31 cellular contexts compared by ENCODE assay signal in genomic region chr19:29271911-29272310, GRCh38.
"Had no signal": no experiment of that assay in that cellular context is flagged by ENCODE, and none has a peak within 500 bp of the region (broad histone marks: within the 10 kb centered on the region; RNA-seq: fewer than 3 reads in every experiment).

No MANE protein-coding gene starts in this region.

- H3K27me3 ChIP-seq: adrenal gland, body of pancreas, foreskin keratinocyte, gastrocnemius medialis had no signal

- H3K27ac Mint-ChIP-seq: activated B cell treated with CpG ODN at 0.5 μM for 24 hours; activated CD8-positive, alpha-beta T cell treated with anti-CD3 and anti-CD28 coated beads for 36 hours; activated naive CD4-positive, alpha-beta T cell treated with anti-CD3 and anti-CD28 coated beads for 36 hours; activated naive CD4-positive, alpha-beta T cell treated with anti-CD3 and anti-CD28 coated beads, Interleukin-2, amount 50 U/mL, for 24 hours; activated naive CD8-positive, alpha-beta T cell treated with anti-CD3 and anti-CD28 coated beads for 36 hours; activated naive CD8-positive, alpha-beta T cell treated with anti-CD3 and anti-CD28 coated beads, Interleukin-2, amount 50 U/mL, for 24 hours; activated T-helper 1 cell treated with anti-CD3 and anti-CD28 coated beads, Interleukin-12 subunit alpha, Interleukin-12 subunit beta, Interleukin-2, Interleukin-4 antibody, amounts not matched to agents 30 ng/mL and 10 ng/mL and 1 ng/mL, durations not matched to agents 14 hours and 24 hours and 36 hours; activated T-helper 2 cell treated with anti-CD3 and anti-CD28 coated beads, Interferon-gamma antibody, Interleukin-2, Interleukin-4, amounts not matched to agents 10 μg/mL and 5 μg/mL and 100 μg/mL, durations not matched to agents 14 hours and 24 hours and 36 hours; T-helper 17 cell; T-helper 2 cell treated with Interferon-gamma antibody and Interleukin-4, amounts not matched to agents 5 μg/mL and 100 μg/mL, for 36 hours had no signal

- H3K9me3 Mint-ChIP-seq: activated CD8-positive, alpha-beta T cell treated with anti-CD3 and anti-CD28 coated beads for 36 hours; activated naive CD4-positive, alpha-beta T cell treated with anti-CD3 and anti-CD28 coated beads for 36 hours; activated naive CD4-positive, alpha-beta T cell treated with anti-CD3 and anti-CD28 coated beads, Interleukin-2, amount 50 U/mL, for 24 hours; activated naive CD8-positive, alpha-beta T cell treated with anti-CD3 and anti-CD28 coated beads for 36 hours; activated naive CD8-positive, alpha-beta T cell treated with anti-CD3 and anti-CD28 coated beads, Interleukin-2, amount 50 U/mL, for 24 hours; activated T-helper 1 cell treated with anti-CD3 and anti-CD28 coated beads, Interleukin-12 subunit alpha, Interleukin-12 subunit beta, Interleukin-2, Interleukin-4 antibody, amounts not matched to agents 30 ng/mL and 10 ng/mL and 1 ng/mL, durations not matched to agents 14 hours and 24 hours and 36 hours; activated T-helper 2 cell treated with anti-CD3 and anti-CD28 coated beads, Interferon-gamma antibody, Interleukin-2, Interleukin-4, amounts not matched to agents 10 μg/mL and 5 μg/mL and 100 μg/mL, durations not matched to agents 14 hours and 24 hours and 36 hours; T-helper 2 cell treated with Interferon-gamma antibody and Interleukin-4, amounts not matched to agents 5 μg/mL and 100 μg/mL, for 36 hours had no signal

- H3K36me3 ChIP-seq: adrenal gland, esophagus muscularis mucosa, gastrocnemius medialis, heart right ventricle, WERI-Rb-1 had no signal

- H3K4me1 ChIP-seq: adrenal gland, body of pancreas, esophagus muscularis mucosa, foreskin keratinocyte, gastrocnemius medialis, heart right ventricle had no signal

- H3K9me3 ChIP-seq: adrenal gland, body of pancreas, esophagus muscularis mucosa, gastrocnemius medialis had no signal

- H3K4me3 ChIP-seq: adrenal gland, body of pancreas, esophagus muscularis mucosa, gastrocnemius medialis, heart right ventricle had no signal

- H3K4me3 Mint-ChIP-seq: activated B cell treated with CpG ODN at 0.5 μM for 24 hours; activated CD8-positive, alpha-beta T cell treated with anti-CD3 and anti-CD28 coated beads for 36 hours; activated naive CD4-positive, alpha-beta T cell treated with anti-CD3 and anti-CD28 coated beads for 36 hours; activated naive CD4-positive, alpha-beta T cell treated with anti-CD3 and anti-CD28 coated beads, Interleukin-2, amount 50 U/mL, for 24 hours; activated naive CD8-positive, alpha-beta T cell treated with anti-CD3 and anti-CD28 coated beads for 36 hours; activated naive CD8-positive, alpha-beta T cell treated with anti-CD3 and anti-CD28 coated beads, Interleukin-2, amount 50 U/mL, for 24 hours; activated T-helper 1 cell treated with anti-CD3 and anti-CD28 coated beads, Interleukin-12 subunit alpha, Interleukin-12 subunit beta, Interleukin-2, Interleukin-4 antibody, amounts not matched to agents 30 ng/mL and 10 ng/mL and 1 ng/mL, durations not matched to agents 14 hours and 24 hours and 36 hours; T-helper 17 cell; T-helper 2 cell treated with Interferon-gamma antibody and Interleukin-4, amounts not matched to agents 5 μg/mL and 100 μg/mL, for 36 hours had no signal

- H3K36me3 Mint-ChIP-seq: activated naive CD4-positive, alpha-beta T cell treated with anti-CD3 and anti-CD28 coated beads, Interleukin-2, amount 50 U/mL, for 24 hours; activated naive CD8-positive, alpha-beta T cell treated with anti-CD3 and anti-CD28 coated beads for 36 hours had no signal

- H3K27ac ChIP-seq: adrenal gland, body of pancreas, esophagus muscularis mucosa, foreskin keratinocyte, gastrocnemius medialis, heart right ventricle, WERI-Rb-1 had no signal

- ATAC-seq: activated CD4-positive, CD25-positive, alpha-beta regulatory T cell treated with anti-CD3 and anti-CD28 coated beads, Interleukin-2, amount 50 U/mL, for 24 hours; activated CD8-positive, alpha-beta T cell treated with anti-CD3 and anti-CD28 coated beads for 36 hours; activated naive CD8-positive, alpha-beta T cell treated with anti-CD3 and anti-CD28 coated beads, Interleukin-2, amount 50 U/mL, for 24 hours; body of pancreas; foreskin keratinocyte; gastrocnemius medialis; heart right ventricle; T-helper 17 cell had no signal

- DNase-seq: activated B cell treated with CpG ODN at 0.5 μM for 24 hours; activated CD4-positive, alpha-beta T cell treated with anti-CD3 and anti-CD28 coated beads for 48 hours; activated CD4-positive, alpha-beta T cell treated with anti-CD3 and anti-CD28 coated beads, Interleukin-2, amount 50 U/mL, for 1 hour; activated CD4-positive, alpha-beta T cell treated with anti-CD3 and anti-CD28 coated beads, Interleukin-2, amount 50 U/mL, for 48 hours; activated CD8-positive, alpha-beta T cell treated with anti-CD3 and anti-CD28 coated beads for 36 hours; activated effector memory CD4-positive, alpha-beta T cell treated with anti-CD3 and anti-CD28 coated beads, Interleukin-2, amount 50 U/mL, for 16 hours; activated naive CD4-positive, alpha-beta T cell treated with anti-CD3 and anti-CD28 coated beads for 36 hours; activated naive CD8-positive, alpha-beta T cell treated with anti-CD3 and anti-CD28 coated beads for 36 hours; activated naive CD8-positive, alpha-beta T cell treated with anti-CD3 and anti-CD28 coated beads, Interleukin-2, amount 50 U/mL, for 24 hours; activated T-cell treated with anti-CD3 and anti-CD28 coated beads, Interleukin-2, amount 50 U/mL, for 1 hour; activated T-cell treated with anti-CD3 and anti-CD28 coated beads, Interleukin-2, amount 50 U/mL, for 48 hours; amygdala; aorta; body of pancreas; caudate nucleus; effector CD8-positive, alpha-beta T cell; erythroblast; gastrocnemius medialis; heart right ventricle; T-helper 1 cell; T-helper 17 cell; T1000; WERI-Rb-1 had no signal
